In the genomic region with DNA sequence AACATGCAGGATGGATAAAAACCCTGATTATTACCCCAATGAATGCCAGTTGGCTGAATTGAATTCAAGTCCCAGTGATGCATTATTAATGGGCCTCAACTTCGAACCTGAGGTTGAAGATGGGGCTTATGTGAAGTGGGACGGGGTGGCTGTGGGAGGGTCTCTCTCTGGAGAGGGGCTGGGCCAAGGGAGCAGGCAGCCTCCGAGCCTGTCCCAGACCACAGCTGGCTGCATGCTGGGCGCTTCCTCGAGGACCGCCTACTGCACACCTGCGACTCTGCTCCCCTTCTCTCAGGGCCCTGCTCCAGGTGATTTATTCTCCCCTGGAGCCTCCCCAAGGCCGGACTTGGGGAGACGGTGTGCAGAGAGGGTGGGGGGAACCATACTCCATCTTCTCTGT, we compare ENCODE assay signal across 24 cellular contexts.
"Had no signal": no experiment of that assay in that cellular context is flagged by ENCODE, and none has a peak within 500 bp of the region (broad histone marks: within the 10 kb centered on the region; RNA-seq: fewer than 3 reads in every experiment).

No MANE protein-coding gene starts in this region.

- H3K27me3 ChIP-seq: heart right ventricle, neural progenitor cell, ovary, right atrium auricular region, transverse colon, uterus had no signal

- H3K4me2 ChIP-seq: neural progenitor cell had no signal

- H3K9me3 ChIP-seq: heart right ventricle, lower lobe of right lung, ovary, prostate gland, right atrium auricular region, transverse colon, uterus had no signal

- H3K4me3 ChIP-seq: heart right ventricle, lower lobe of right lung, neural progenitor cell, ovary, prostate gland, right atrium auricular region, skin epidermis, transverse colon, uterus had no signal

- H3K27ac ChIP-seq: heart right ventricle, lower lobe of right lung, neural progenitor cell, ovary, prostate gland, right atrium auricular region, transverse colon, uterus had no signal

- H3K36me3 ChIP-seq: heart right ventricle, lower lobe of right lung, neural progenitor cell, ovary, prostate gland, right atrium auricular region, transverse colon, uterus had no signal

- DNase-seq: activated CD4-positive, alpha-beta memory T cell treated with anti-CD3 and anti-CD28 coated beads for 36 hours; activated CD4-positive, alpha-beta T cell treated with anti-CD3 and anti-CD28 coated beads for 4 hours; activated CD4-positive, CD25-positive, alpha-beta regulatory T cell; activated naive CD4-positive, alpha-beta T cell treated with Interleukin-2 at 50 U/mL for 16 hours; activated naive CD8-positive, alpha-beta T cell treated with anti-CD3 and anti-CD28 coated beads, Interleukin-2, amount 10 ng/mL, durations not matched to agents 7 days and 5 days; activated T-cell treated with anti-CD3 and anti-CD28 coated beads, Interleukin-2, amount 50 U/mL, for 48 hours; amniotic stem cell; cerebellar nuclear complex; cortex of kidney; endodermal cell; heart right ventricle; lower lobe of right lung; naive thymus-derived CD4-positive, alpha-beta T cell; ovary; stimulated activated CD4-positive, alpha-beta T cell treated with anti-CD3 and anti-CD28 coated beads, Interleukin-1b, Interleukin-23, amount 100 ng/mL, for 48 hours; T-cell; T-helper 9 cell; transverse colon; uterus had no signal

- H3K4me1 ChIP-seq: heart right ventricle, lower lobe of right lung, neural progenitor cell, prostate gland, right atrium auricular region, transverse colon, uterus had no signal

- H3K9ac ChIP-seq: neural progenitor cell had no signal

- H2AFZ ChIP-seq: neural progenitor cell had no signal

- ATAC-seq: heart right ventricle; left lobe of liver; naive thymus-derived CD4-positive, alpha-beta T cell had no signal
